10 cellular contexts compared by ENCODE assay signal in genomic region chr7:28041508-28042314, GRCh38.
DNase-seq lines count a peak whose midpoint lies in the region; ATAC-seq and TF ChIP-seq lines count a peak whose summit lies in the region.
"Had no signal": no experiment of that assay in that cellular context is flagged by ENCODE, and none has a peak within 500 bp of the region (broad histone marks: within the 10 kb centered on the region; RNA-seq: fewer than 3 reads in every experiment).

No MANE protein-coding gene starts in this region.

- H3K4me3 ChIP-seq in AG09309 (ENCODE audit: control insufficient read depth, low read depth, low read length) (no peak overlapping the region), thyroid gland (replicated peaks in 1 of 3) (no peak overlapping the region)

- 90 to 96% methylated on average over 5 of the region's 5 CpGs for WGBS in thyroid gland, 2 donors

- H3K27ac Mint-ChIP-seq in HFFc6: peak overlapping the region; percentile 83
- H3K27ac Mint-ChIP-seq in activated T-helper 17 cell treated with anti-CD3 and anti-CD28 coated beads, Interleukin-2, amount 50 U/mL, for 72 hours: peak overlapping the region; percentile 94

- intact Hi-C loops in thyroid gland (cut with DNase I): no loop called here

- no peaks in the 10 kb centered on the region for H3K36me3 ChIP-seq in thyroid gland

- no peaks in the 10 kb centered on the region for H3K27me3 ChIP-seq in thyroid gland

- H3K9me3 ChIP-seq in thyroid gland: no peaks in the 10 kb centered on the region

- H3K4me3 Mint-ChIP-seq in HFFc6: peak overlapping the region; percentile 72
- peak overlapping the region; percentile 69 for H3K4me3 Mint-ChIP-seq in activated T-helper 17 cell treated with anti-CD3 and anti-CD28 coated beads, Interleukin-2, amount 50 U/mL, for 72 hours

- no peaks in the 10 kb centered on the region for H3K9me3 Mint-ChIP-seq in HFFc6
- peaks cover 5% of the 10 kb centered on the region for H3K9me3 Mint-ChIP-seq in activated T-helper 17 cell treated with anti-CD3 and anti-CD28 coated beads, Interleukin-2, amount 50 U/mL, for 72 hours

- no peak for TF ChIP-seq POLR2A in thyroid gland (IDR thresholded peaks at IDR 0.05)

- H3K4me1 Mint-ChIP-seq in HFFc6 (ENCODE audit: low read depth): peaks cover 86% of the 10 kb centered on the region
- peaks cover 25% of the 10 kb centered on the region for H3K4me1 Mint-ChIP-seq in activated T-helper 17 cell treated with anti-CD3 and anti-CD28 coated beads, Interleukin-2, amount 50 U/mL, for 72 hours

- peak; percentile 84 for ATAC-seq in activated T-helper 17 cell treated with anti-CD3 and anti-CD28 coated beads, Interleukin-2, amount 50 U/mL, for 72 hours (replicated peaks)
- ATAC-seq in GM19397 (IDR thresholded peaks at IDR 0.05; ENCODE audit: unreplicated experiment): no peak
- ATAC-seq in GM19467 (IDR thresholded peaks at IDR 0.05; ENCODE audit: unreplicated experiment): no peak

- DNase-seq in AG09309 (ENCODE audit: low read depth) (peak; percentile 89), HFFc6 (peak; percentile 95), kidney tubule cell (ENCODE audit: low spot score) (peak; percentile 93), thyroid gland (no peak), mucosa of gallbladder (ENCODE audit: low spot score) (no peak)
- DNase-seq: DMS53, occipital lobe had no signal

- H3K36me3 Mint-ChIP-seq in HFFc6 (ENCODE audit: low read depth): peaks cover 12% of the 10 kb centered on the region; the same call in 1 of the 2 replicates
- peaks cover 15% of the 10 kb centered on the region for H3K36me3 Mint-ChIP-seq in activated T-helper 17 cell treated with anti-CD3 and anti-CD28 coated beads, Interleukin-2, amount 50 U/mL, for 72 hours (ENCODE audit: low read depth)

- H3K27ac ChIP-seq in thyroid gland: no peak overlapping the region

- peaks cover 11 to 24% of the 10 kb centered on the region in 2 donors for H3K4me1 ChIP-seq in thyroid gland

- no peak for TF ChIP-seq CTCF in AG09309 (IDR thresholded peaks at IDR 0.05; ENCODE audit: control insufficient read depth, insufficient read depth, low read depth, low read length, missing control alignments)
- no peak for TF ChIP-seq CTCF in HFFc6 (IDR thresholded peaks at IDR 0.05)
- no peak for TF ChIP-seq CTCF in thyroid gland (IDR thresholded peaks at IDR 0.05)

- H3K27me3 Mint-ChIP-seq in HFFc6 (ENCODE audit: insufficient read depth): no peaks in the 10 kb centered on the region; the same call in 1 of the 2 replicates
- no peaks in the 10 kb centered on the region for H3K27me3 Mint-ChIP-seq in activated T-helper 17 cell treated with anti-CD3 and anti-CD28 coated beads, Interleukin-2, amount 50 U/mL, for 72 hours

Comparison
In these comparisons a context has a peak if more than half of its experiments do, and no peak if none do; other contexts are left out.
1. DNase-seq: peak in AG09309 (single experiment), HFFc6 (single experiment) and kidney tubule cell (single experiment); none in thyroid gland (0 of 2) and mucosa of gallbladder (single experiment).